Comparison of ENCODE assay signal across 29 cellular contexts in genomic region chr2:205946226-205946625, GRCh38.
"Had no signal": no experiment of that assay in that cellular context is flagged by ENCODE, and none has a peak within 500 bp of the region (broad histone marks: within the 10 kb centered on the region; RNA-seq: fewer than 3 reads in every experiment).

No MANE protein-coding gene starts in this region.

- DNase-seq: activated CD4-positive, alpha-beta memory T cell treated with anti-CD3 and anti-CD28 coated beads for 36 hours; activated CD4-positive, alpha-beta T cell treated with anti-CD3 and anti-CD28 coated beads, Interleukin-2, amount 10 ng/mL, durations not matched to agents 24 days and 14 days; activated CD4-positive, CD25-positive, alpha-beta regulatory T cell treated with anti-CD3 and anti-CD28 coated beads, Interleukin-2, amount 50 U/mL, for 72 hours; activated CD8-positive, alpha-beta memory T cell treated with anti-CD3 and anti-CD28 coated beads, Interleukin-2, amount 50 U/mL, for 48 hours; activated naive CD8-positive, alpha-beta T cell treated with anti-CD3 and anti-CD28 coated beads, Interleukin-2, amount 50 U/mL, for 24 hours; activated T-cell treated with anti-CD3 and anti-CD28 coated beads, Interleukin-2, amount 50 U/mL, for 24 hours; central memory CD4-positive, alpha-beta T cell; dermis blood vessel endothelial cell; effector CD4-positive, alpha-beta T cell; esophagus squamous epithelium; foreskin melanocyte; heart right ventricle; nucleus accumbens; pancreas; retina; sigmoid colon; small intestine; stimulated activated CD4-positive, alpha-beta T cell treated with anti-CD3 and anti-CD28 coated beads, Interleukin-4, amount 100 ng/mL, for 24 hours; stomach; T-helper 2 cell; thyroid gland; upper lobe of left lung had no signal

- H3K27ac Mint-ChIP-seq: activated CD4-positive, alpha-beta memory T cell treated with anti-CD3 and anti-CD28 coated beads for 36 hours; activated CD4-positive, alpha-beta T cell treated with anti-CD3 and anti-CD28 coated beads, Interleukin-2, amount 10 ng/mL, durations not matched to agents 24 days and 14 days; activated naive CD4-positive, alpha-beta T cell treated with anti-CD3 and anti-CD28 coated beads, Interleukin-2, amount 50 U/mL, for 24 hours; activated naive CD8-positive, alpha-beta T cell treated with anti-CD3 and anti-CD28 coated beads, Interleukin-2, amount 50 U/mL, for 24 hours; activated T-cell treated with anti-CD3 and anti-CD28 coated beads, Interleukin-2, amount 50 U/mL, for 24 hours; memory B cell; natural killer cell treated with Interleukin-12 subunit alpha and Interleukin-12 subunit beta and Interleukin-15 and Interleukin-18, amount 100 ng/mL, for 72 hours; stimulated activated effector memory CD8-positive, alpha-beta T cell treated with anti-CD3 and anti-CD28 coated beads, Interleukin-12 subunit alpha, Interleukin-12 subunit beta, amount 100 ng/mL, for 72 hours had no signal

- H3K4me3 ChIP-seq: breast epithelium, esophagus squamous epithelium, heart right ventricle, pancreas, prostate gland, sigmoid colon, stomach, thyroid gland, upper lobe of left lung, vagina had no signal

- H3K27me3 ChIP-seq: breast epithelium, esophagus squamous epithelium, pancreas, sigmoid colon, stomach, thyroid gland, upper lobe of left lung, vagina had no signal

- H3K4me1 Mint-ChIP-seq: activated naive CD8-positive, alpha-beta T cell treated with anti-CD3 and anti-CD28 coated beads, Interleukin-2, amount 50 U/mL, for 24 hours; memory B cell; stimulated activated effector memory CD8-positive, alpha-beta T cell treated with anti-CD3 and anti-CD28 coated beads, Interleukin-12 subunit alpha, Interleukin-12 subunit beta, amount 100 ng/mL, for 72 hours had no signal

- H3K4me3 Mint-ChIP-seq: activated CD4-positive, alpha-beta memory T cell treated with anti-CD3 and anti-CD28 coated beads for 36 hours; activated CD4-positive, alpha-beta T cell treated with anti-CD3 and anti-CD28 coated beads, Interleukin-2, amount 10 ng/mL, durations not matched to agents 24 days and 14 days; activated naive CD4-positive, alpha-beta T cell treated with anti-CD3 and anti-CD28 coated beads, Interleukin-2, amount 50 U/mL, for 24 hours; activated naive CD8-positive, alpha-beta T cell treated with anti-CD3 and anti-CD28 coated beads, Interleukin-2, amount 50 U/mL, for 24 hours; activated T-cell treated with anti-CD3 and anti-CD28 coated beads, Interleukin-2, amount 50 U/mL, for 24 hours; memory B cell; natural killer cell treated with Interleukin-12 subunit alpha and Interleukin-12 subunit beta and Interleukin-15 and Interleukin-18, amount 100 ng/mL, for 72 hours; stimulated activated effector memory CD8-positive, alpha-beta T cell treated with anti-CD3 and anti-CD28 coated beads, Interleukin-12 subunit alpha, Interleukin-12 subunit beta, amount 100 ng/mL, for 72 hours had no signal

- H3K4me1 ChIP-seq: breast epithelium, pancreas, prostate gland had no signal

- H3K36me3 Mint-ChIP-seq: activated CD4-positive, alpha-beta memory T cell treated with anti-CD3 and anti-CD28 coated beads for 36 hours; activated naive CD4-positive, alpha-beta T cell treated with anti-CD3 and anti-CD28 coated beads, Interleukin-2, amount 50 U/mL, for 24 hours; memory B cell; natural killer cell treated with Interleukin-12 subunit alpha and Interleukin-12 subunit beta and Interleukin-15 and Interleukin-18, amount 100 ng/mL, for 72 hours; stimulated activated effector memory CD8-positive, alpha-beta T cell treated with anti-CD3 and anti-CD28 coated beads, Interleukin-12 subunit alpha, Interleukin-12 subunit beta, amount 100 ng/mL, for 72 hours had no signal

- ATAC-seq: activated naive CD8-positive, alpha-beta T cell treated with anti-CD3 and anti-CD28 coated beads, Interleukin-2, amount 50 U/mL, for 24 hours; heart right ventricle; natural killer cell treated with Interleukin-12 subunit alpha and Interleukin-12 subunit beta and Interleukin-15 and Interleukin-18, amount 100 ng/mL, for 72 hours; pancreas; stimulated activated effector memory CD8-positive, alpha-beta T cell treated with anti-CD3 and anti-CD28 coated beads, Interleukin-12 subunit alpha, Interleukin-12 subunit beta, amount 100 ng/mL, for 72 hours had no signal

- H3K27ac ChIP-seq: breast epithelium, esophagus squamous epithelium, heart right ventricle, pancreas, prostate gland, sigmoid colon, stomach, thyroid gland, upper lobe of left lung, vagina had no signal

- H3K9me3 Mint-ChIP-seq: activated CD4-positive, alpha-beta T cell treated with anti-CD3 and anti-CD28 coated beads, Interleukin-2, amount 10 ng/mL, durations not matched to agents 24 days and 14 days; activated naive CD4-positive, alpha-beta T cell treated with anti-CD3 and anti-CD28 coated beads, Interleukin-2, amount 50 U/mL, for 24 hours; activated naive CD8-positive, alpha-beta T cell treated with anti-CD3 and anti-CD28 coated beads, Interleukin-2, amount 50 U/mL, for 24 hours; memory B cell; natural killer cell treated with Interleukin-12 subunit alpha and Interleukin-12 subunit beta and Interleukin-15 and Interleukin-18, amount 100 ng/mL, for 72 hours; stimulated activated effector memory CD8-positive, alpha-beta T cell treated with anti-CD3 and anti-CD28 coated beads, Interleukin-12 subunit alpha, Interleukin-12 subunit beta, amount 100 ng/mL, for 72 hours had no signal

- H3K36me3 ChIP-seq: breast epithelium, esophagus squamous epithelium, heart right ventricle, pancreas, prostate gland, sigmoid colon, stomach, thyroid gland, upper lobe of left lung, vagina had no signal

- H3K9me3 ChIP-seq: breast epithelium, esophagus squamous epithelium, pancreas, prostate gland, sigmoid colon, stomach, thyroid gland, upper lobe of left lung, vagina had no signal
